ENCODE assay signal across 1 cellular context in genomic region chr2:71277159-71277498, GRCh38.
TF ChIP-seq lines count a peak whose summit lies in the region.

No MANE protein-coding gene starts in this region.

TF ChIP-seq in GM12878, 131 proteins besides CTCF, POLR2A, EP300 and RAD21 (continued from another document):
- TF ChIP-seq CHD2 (IDR thresholded peaks at IDR 0.05; ENCODE audit: borderline replicate concordance, low read depth, low read length) (no peak), LARP7 (IDR thresholded peaks at IDR 0.05) (no peak), BRCA1 (IDR thresholded peaks at IDR 0.05; ENCODE audit: low read depth, low read length) (no peak), MTA3 (IDR thresholded peaks at IDR 0.05; ENCODE audit: borderline replicate concordance, low read length) (no peak), SMARCA5 (IDR thresholded peaks at IDR 0.05) (no peak), EZH2 (IDR thresholded peaks at IDR 0.05; ENCODE audit: borderline replicate concordance, control insufficient read depth, low read depth, low read length) (no peak)
- TF ChIP-seq, protein P1, sequence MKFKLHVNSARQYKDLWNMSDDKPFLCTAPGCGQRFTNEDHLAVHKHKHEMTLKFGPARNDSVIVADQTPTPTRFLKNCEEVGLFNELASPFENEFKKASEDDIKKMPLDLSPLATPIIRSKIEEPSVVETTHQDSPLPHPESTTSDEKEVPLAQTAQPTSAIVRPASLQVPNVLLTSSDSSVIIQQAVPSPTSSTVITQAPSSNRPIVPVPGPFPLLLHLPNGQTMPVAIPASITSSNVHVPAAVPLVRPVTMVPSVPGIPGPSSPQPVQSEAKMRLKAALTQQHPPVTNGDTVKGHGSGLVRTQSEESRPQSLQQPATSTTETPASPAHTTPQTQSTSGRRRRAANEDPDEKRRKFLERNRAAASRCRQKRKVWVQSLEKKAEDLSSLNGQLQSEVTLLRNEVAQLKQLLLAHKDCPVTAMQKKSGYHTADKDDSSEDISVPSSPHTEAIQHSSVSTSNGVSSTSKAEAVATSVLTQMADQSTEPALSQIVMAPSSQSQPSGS (IDR thresholded peaks at IDR 0.05; ENCODE audit: low read length) = no peak
- TF ChIP-seq, protein P2, sequence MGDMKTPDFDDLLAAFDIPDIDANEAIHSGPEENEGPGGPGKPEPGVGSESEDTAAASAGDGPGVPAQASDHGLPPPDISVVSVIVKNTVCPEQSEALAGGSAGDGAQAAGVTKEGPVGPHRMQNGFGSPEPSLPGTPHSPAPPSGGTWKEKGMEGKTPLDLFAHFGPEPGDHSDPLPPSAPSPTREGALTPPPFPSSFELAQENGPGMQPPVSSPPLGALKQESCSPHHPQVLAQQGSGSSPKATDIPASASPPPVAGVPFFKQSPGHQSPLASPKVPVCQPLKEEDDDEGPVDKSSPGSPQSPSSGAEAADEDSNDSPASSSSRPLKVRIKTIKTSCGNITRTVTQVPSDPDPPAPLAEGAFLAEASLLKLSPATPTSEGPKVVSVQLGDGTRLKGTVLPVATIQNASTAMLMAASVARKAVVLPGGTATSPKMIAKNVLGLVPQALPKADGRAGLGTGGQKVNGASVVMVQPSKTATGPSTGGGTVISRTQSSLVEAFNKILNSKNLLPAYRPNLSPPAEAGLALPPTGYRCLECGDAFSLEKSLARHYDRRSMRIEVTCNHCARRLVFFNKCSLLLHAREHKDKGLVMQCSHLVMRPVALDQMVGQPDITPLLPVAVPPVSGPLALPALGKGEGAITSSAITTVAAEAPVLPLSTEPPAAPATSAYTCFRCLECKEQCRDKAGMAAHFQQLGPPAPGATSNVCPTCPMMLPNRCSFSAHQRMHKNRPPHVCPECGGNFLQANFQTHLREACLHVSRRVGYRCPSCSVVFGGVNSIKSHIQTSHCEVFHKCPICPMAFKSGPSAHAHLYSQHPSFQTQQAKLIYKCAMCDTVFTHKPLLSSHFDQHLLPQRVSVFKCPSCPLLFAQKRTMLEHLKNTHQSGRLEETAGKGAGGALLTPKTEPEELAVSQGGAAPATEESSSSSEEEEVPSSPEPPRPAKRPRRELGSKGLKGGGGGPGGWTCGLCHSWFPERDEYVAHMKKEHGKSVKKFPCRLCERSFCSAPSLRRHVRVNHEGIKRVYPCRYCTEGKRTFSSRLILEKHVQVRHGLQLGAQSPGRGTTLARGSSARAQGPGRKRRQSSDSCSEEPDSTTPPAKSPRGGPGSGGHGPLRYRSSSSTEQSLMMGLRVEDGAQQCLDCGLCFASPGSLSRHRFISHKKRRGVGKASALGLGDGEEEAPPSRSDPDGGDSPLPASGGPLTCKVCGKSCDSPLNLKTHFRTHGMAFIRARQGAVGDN (IDR thresholded peaks at IDR 0.05) = no peak
- TF ChIP-seq, protein P3, sequence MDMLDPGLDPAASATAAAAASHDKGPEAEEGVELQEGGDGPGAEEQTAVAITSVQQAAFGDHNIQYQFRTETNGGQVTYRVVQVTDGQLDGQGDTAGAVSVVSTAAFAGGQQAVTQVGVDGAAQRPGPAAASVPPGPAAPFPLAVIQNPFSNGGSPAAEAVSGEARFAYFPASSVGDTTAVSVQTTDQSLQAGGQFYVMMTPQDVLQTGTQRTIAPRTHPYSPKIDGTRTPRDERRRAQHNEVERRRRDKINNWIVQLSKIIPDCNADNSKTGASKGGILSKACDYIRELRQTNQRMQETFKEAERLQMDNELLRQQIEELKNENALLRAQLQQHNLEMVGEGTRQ (IDR thresholded peaks at IDR 0.05; ENCODE audit: borderline replicate concordance, low read depth, low read length) = no peak
